Comparison of ENCODE assay signal across 2 cellular contexts in genomic region chr9:93965830-93966577, GRCh38.
TF ChIP-seq lines count a peak whose summit lies in the region.

No MANE protein-coding gene starts in this region.

TF ChIP-seq in WTC11, 78 proteins besides CTCF, POLR2A, EP300 and RAD21:
- TF ChIP-seq ETV6 (CRISPR knock-in tag; IDR thresholded peaks at IDR 0.05) (no peak), ZNF263 (CRISPR knock-in tag; IDR thresholded peaks at IDR 0.05; ENCODE audit: low read depth) (no peak), JUN (CRISPR knock-in tag; IDR thresholded peaks at IDR 0.05) (no peak), NR2C2 (CRISPR knock-in tag; IDR thresholded peaks at IDR 0.05) (no peak), FOXK1 (CRISPR knock-in tag; IDR thresholded peaks at IDR 0.05) (no peak)

TF ChIP-seq in HepG2, 621 proteins besides CTCF, POLR2A, EP300 and RAD21:
- no peak for TF ChIP-seq ZNF205 (CRISPR knock-in tag; IDR thresholded peaks at IDR 0.05)
- TF ChIP-seq ZNF282 (IDR thresholded peaks at IDR 0.05; ENCODE audit: partially characterized antibody) = no peak
- TF ChIP-seq SMC3 (IDR thresholded peaks at IDR 0.05; ENCODE audit: low read length) = 0 out of 2 replicates have a peak, but pooled peaks have one; percentile 9
- no peak for TF ChIP-seq CC2D1A (CRISPR knock-in tag; IDR thresholded peaks at IDR 0.05)
- no peak for TF ChIP-seq PBX3 (CRISPR knock-in tag; IDR thresholded peaks at IDR 0.05; ENCODE audit: borderline replicate concordance)
- no peak for TF ChIP-seq ZNF782 (CRISPR knock-in tag; IDR thresholded peaks at IDR 0.05; ENCODE audit: borderline replicate concordance)
- TF ChIP-seq ZNF431 (CRISPR knock-in tag; IDR thresholded peaks at IDR 0.05; ENCODE audit: borderline replicate concordance, low read depth) = no peak
- no peak for TF ChIP-seq ATRX (CRISPR knock-in tag; IDR thresholded peaks at IDR 0.05; ENCODE audit: borderline replicate concordance)
- no peak for TF ChIP-seq ZNF788 (CRISPR knock-in tag; IDR thresholded peaks at IDR 0.05; ENCODE audit: borderline replicate concordance)
- no peak for TF ChIP-seq SRY (CRISPR knock-in tag; IDR thresholded peaks at IDR 0.05)
- TF ChIP-seq GATA4 (IDR thresholded peaks at IDR 0.05; ENCODE audit: borderline replicate concordance, low read depth) = no peak
- peak; percentile 63 for TF ChIP-seq STAG1 (CRISPR knock-in tag; IDR thresholded peaks at IDR 0.05)
- TF ChIP-seq CBX2 (IDR thresholded peaks at IDR 0.05; ENCODE audit: low read depth, low read length) = no peak
- no peak for TF ChIP-seq CBX2 (CRISPR knock-in tag; IDR thresholded peaks at IDR 0.05; ENCODE audit: low read depth)
